ENCODE assay signal across 21 cellular contexts in the genomic region with DNA sequence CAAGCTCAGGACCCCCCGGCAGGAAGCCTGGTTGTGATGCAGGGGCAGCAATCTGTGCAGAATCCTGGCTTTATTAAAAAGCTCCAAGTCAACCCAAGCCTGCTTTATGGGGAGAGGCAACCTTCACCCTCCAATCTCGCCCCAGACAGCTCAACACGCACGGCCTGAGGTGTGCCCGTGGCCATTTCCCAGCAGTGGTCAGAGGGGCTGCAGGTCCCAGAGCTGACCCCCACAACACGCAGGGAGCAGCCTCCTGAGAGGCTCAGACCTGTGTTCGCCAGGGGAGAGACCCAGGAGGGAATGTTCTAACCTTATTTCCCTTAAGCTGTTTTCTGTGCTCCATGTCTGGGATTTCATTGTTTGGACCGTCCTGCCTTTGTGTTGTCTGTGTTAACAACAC.
A peak's percentile ranks its signal among the peaks of the same experiment; 100 is the strongest.
DNase-seq lines count a peak whose midpoint lies in the region; TF ChIP-seq lines count a peak whose summit lies in the region.
"Had no signal": no experiment of that assay in that cellular context is flagged by ENCODE, and none has a peak within 500 bp of the region (broad histone marks: within the 10 kb centered on the region; RNA-seq: fewer than 3 reads in every experiment).

No MANE protein-coding gene starts in this region.

- H4K12ac ChIP-seq in trophoblast cell (ENCODE audit: low read depth, low read length): no peak overlapping the region

- CTCF ChIA-PET in activated CD4-positive, alpha-beta T cell treated with anti-CD3 and anti-CD28 coated beads, Interleukin-2, amount 10 ng/mL, durations not matched to agents 7 days and 5 days (lab: Charles Lee): no interaction called here

- peaks cover 92 to 100% (median 100%) of the 10 kb centered on the region in 11 experiments for H4K20me1 ChIP-seq in BLaER1 treated with 17β-estradiol and CSF1 and Interleukin-3, amounts not matched to agents 10 nM and 100 nM

- 90 to 100% methylated on average over 6 to 8 of the region's 8 CpGs for WGBS in endodermal cell (ENCODE audit: insufficient coverage in 1 of 2, insufficient read length in 1 of 2), 2 experiments
- no CpG with 5 or more reads among the region's 8 CpGs for WGBS in trophoblast cell (ENCODE audit: extremely low coverage, insufficient coverage, insufficient read length)

- no peak overlapping the region for H2BK12ac ChIP-seq in trophoblast cell (ENCODE audit: low read length)

- 0 out of 22 replicates have a peak overlapping the region, but pooled peaks of 1 of the 11 experiments have one; percentile 25 for H3K27ac ChIP-seq in BLaER1 treated with 17β-estradiol and CSF1 and Interleukin-3, amounts not matched to agents 10 nM and 100 nM
- H3K27ac ChIP-seq in endodermal cell (ENCODE audit: low read depth, low read length) (no peak overlapping the region), trophoblast cell (ENCODE audit: low read depth, low read length) (no peak overlapping the region)
- H3K27ac ChIP-seq: KMS-11 had no signal

- no peaks in the 10 kb centered on the region for H3K27me3 Mint-ChIP-seq in endodermal cell (ENCODE audit: insufficient read depth)
- no peaks in the 10 kb centered on the region for H3K27me3 Mint-ChIP-seq in type B pancreatic cell
- H3K27me3 Mint-ChIP-seq in activated CD4-positive, alpha-beta T cell treated with anti-CD3 and anti-CD28 coated beads, Interleukin-2, amount 10 ng/mL, durations not matched to agents 7 days and 5 days: peaks cover 5% of the 10 kb centered on the region

- peaks cover 22% of the 10 kb centered on the region for H3K79me1 ChIP-seq in trophoblast cell (ENCODE audit: low read length)

- no peaks in the 10 kb centered on the region for H3K27me3 ChIP-seq in BLaER1 treated with 17β-estradiol and CSF1 and Interleukin-3, amounts not matched to agents 10 nM and 100 nM
- H3K27me3 ChIP-seq in endodermal cell (ENCODE audit: control insufficient read depth, insufficient read depth, low read length, poor library complexity, severe bottlenecking): no peaks in the 10 kb centered on the region
- H3K27me3 ChIP-seq in trophoblast cell (ENCODE audit: insufficient read depth, low read length): no peaks in the 10 kb centered on the region

- H3K36me3 ChIP-seq in BLaER1 treated with 17β-estradiol and CSF1 and Interleukin-3, amounts not matched to agents 10 nM and 100 nM: peaks cover 15 to 80% (median 65%) of the 10 kb centered on the region in 11 experiments; a peak in 21 of 22 replicates
- H3K36me3 ChIP-seq in endodermal cell (ENCODE audit: control insufficient read depth, insufficient read depth, low read length): no peaks in the 10 kb centered on the region
- peaks cover 3 to 7% of the 10 kb centered on the region in 2 experiments for H3K36me3 ChIP-seq in trophoblast cell (ENCODE audit: control insufficient read depth in 1 of 2, insufficient read depth in 2 of 2, low read length in 2 of 2)

- no peak overlapping the region for H2BK5ac ChIP-seq in trophoblast cell (ENCODE audit: low read depth, low read length, poor library complexity)

- no peak for DNase-seq in endodermal cell
- no peak for DNase-seq in trophoblast cell
- DNase-seq in type B pancreatic cell (ENCODE audit: extremely low spot score, unreplicated experiment): no peak
- no peak for DNase-seq in D341Med (ENCODE audit: low spot score)
- DNase-seq in activated CD4-positive, alpha-beta T cell treated with anti-CD3 and anti-CD28 coated beads, Interleukin-2, amount 10 ng/mL, durations not matched to agents 7 days and 5 days: no peak
- no peak for DNase-seq in HUDEP-2 (lab: John Stamatoyannopoulos, UW; ENCODE audit: unreplicated experiment in 76 of 76)
- DNase-seq: AML-193; DMS79; H7; NCI-H1105; NCI-H146; NCI-H2029; NCI-H226; NCI-H524; NCI-H774; NK-92 treated with Interleukin-12 subunit alpha and Interleukin-12 subunit beta, amount 100 ng/mL, for 24 hours; SIG-M5; SK-N-SH had no signal

- peak overlapping the region in 1 of 11 experiments; percentile 44; a peak in 2 of 22 replicates for H3K9ac ChIP-seq in BLaER1 treated with 17β-estradiol and CSF1 and Interleukin-3, amounts not matched to agents 10 nM and 100 nM
- no peak overlapping the region for H3K9ac ChIP-seq in endodermal cell (ENCODE audit: extremely low read depth, low read length, poor library complexity, severe bottlenecking)
- no peak overlapping the region for H3K9ac ChIP-seq in trophoblast cell (ENCODE audit: low read length)
- H3K9ac ChIP-seq: KMS-11, SK-N-SH had no signal

- peaks cover 23% of the 10 kb centered on the region for H3K36me3 Mint-ChIP-seq in endodermal cell (ENCODE audit: low read depth)
- H3K36me3 Mint-ChIP-seq in type B pancreatic cell: peaks cover 16% of the 10 kb centered on the region
- no peaks in the 10 kb centered on the region for H3K36me3 Mint-ChIP-seq in activated CD4-positive, alpha-beta T cell treated with anti-CD3 and anti-CD28 coated beads, Interleukin-2, amount 10 ng/mL, durations not matched to agents 7 days and 5 days (ENCODE audit: low read depth)

- H2AFZ ChIP-seq in trophoblast cell (ENCODE audit: insufficient read depth, low read length, poor library complexity): no peak overlapping the region

- H2AK5ac ChIP-seq in trophoblast cell (ENCODE audit: low read length): no peak overlapping the region

- peaks cover 19% of the 10 kb centered on the region for H3K79me2 ChIP-seq in trophoblast cell (ENCODE audit: control insufficient read depth, insufficient read depth, low read length, poor library complexity)

- peak overlapping the region; percentile 15 for H2BK120ac ChIP-seq in trophoblast cell (ENCODE audit: insufficient read depth, low read length, poor library complexity)

- H3K9me3 ChIP-seq in BLaER1 treated with 17β-estradiol and CSF1 and Interleukin-3, amounts not matched to agents 10 nM and 100 nM (replicated peaks in 1 of 11): peaks cover 0 to 20% (median 17%) of the 10 kb centered on the region in 11 experiments; a peak in 15 of 22 replicates
- peaks cover 8% of the 10 kb centered on the region for H3K9me3 ChIP-seq in endodermal cell (ENCODE audit: control insufficient read depth, low read length)
- H3K9me3 ChIP-seq in trophoblast cell (ENCODE audit: insufficient read depth, low read depth, low read length): peaks cover 3% of the 10 kb centered on the region
- H3K9me3 ChIP-seq: SK-N-SH had no signal

- no peak overlapping the region for H3K18ac ChIP-seq in trophoblast cell (ENCODE audit: low read length)

- H4K91ac ChIP-seq in trophoblast cell (ENCODE audit: low read depth, low read length): no peak overlapping the region

- H3K4me1 Mint-ChIP-seq in endodermal cell (peaks cover 63% of the 10 kb centered on the region), type B pancreatic cell (ENCODE audit: unreplicated experiment) (peaks cover 72% of the 10 kb centered on the region)
- no peaks in the 10 kb centered on the region for H3K4me1 Mint-ChIP-seq in activated CD4-positive, alpha-beta T cell treated with anti-CD3 and anti-CD28 coated beads, Interleukin-2, amount 10 ng/mL, durations not matched to agents 7 days and 5 days

- H3K4me1 ChIP-seq in BLaER1 treated with 17β-estradiol and CSF1 and Interleukin-3, amounts not matched to agents 10 nM and 100 nM: peaks cover 54 to 99% (median 97%) of the 10 kb centered on the region in 10 experiments
- H3K4me1 ChIP-seq in endodermal cell (ENCODE audit: control insufficient read depth, insufficient read depth, low read length) (peaks cover 23% of the 10 kb centered on the region), trophoblast cell (ENCODE audit: control insufficient read depth in 1 of 2, insufficient read depth in 2 of 2, low read length in 2 of 2) (peaks cover 27 to 40% of the 10 kb centered on the region in 2 experiments)

- H3K14ac ChIP-seq in trophoblast cell (ENCODE audit: low read length): no peak overlapping the region

- no peak overlapping the region for H3K23ac ChIP-seq in trophoblast cell (ENCODE audit: low read length)

- H4K8ac ChIP-seq in trophoblast cell (ENCODE audit: low read depth, low read length): no peak overlapping the region

- H3K4me2 ChIP-seq in BLaER1 treated with 17β-estradiol and CSF1 and Interleukin-3, amounts not matched to agents 10 nM and 100 nM: peak overlapping the region in 8 of 11 experiments; percentile 0 to 68 (median 56); a peak in 16 of 22 replicates
- no peak overlapping the region for H3K4me2 ChIP-seq in trophoblast cell (ENCODE audit: low read length)
- H3K4me2 ChIP-seq: KMS-11, SK-N-SH had no signal

- peak overlapping the region; percentile 26 for H3K4ac ChIP-seq in trophoblast cell (ENCODE audit: low read depth, low read length)

- POLR2A ChIA-PET in activated CD4-positive, alpha-beta T cell treated with anti-CD3 and anti-CD28 coated beads, Interleukin-2, amount 10 ng/mL, durations not matched to agents 7 days and 5 days (lab: Charles Lee): no interaction called here

- H3K9me3 Mint-ChIP-seq in endodermal cell (peaks cover 4% of the 10 kb centered on the region), type B pancreatic cell (no peaks in the 10 kb centered on the region)
- H3K9me3 Mint-ChIP-seq in activated CD4-positive, alpha-beta T cell treated with anti-CD3 and anti-CD28 coated beads, Interleukin-2, amount 10 ng/mL, durations not matched to agents 7 days and 5 days: no peaks in the 10 kb centered on the region
- H3K9me3 Mint-ChIP-seq: CD14-positive monocyte had no signal

- H3K4me3 ChIP-seq in BLaER1 treated with 17β-estradiol and CSF1 and Interleukin-3, amounts not matched to agents 10 nM and 100 nM: no peak overlapping the region
- H3K4me3 ChIP-seq in endodermal cell (ENCODE audit: low read length) (no peak overlapping the region), trophoblast cell (ENCODE audit: low read depth, low read length) (no peak overlapping the region)

- H3K4me3 Mint-ChIP-seq in endodermal cell (no peak overlapping the region), type B pancreatic cell (no peak overlapping the region)
- no peak overlapping the region for H3K4me3 Mint-ChIP-seq in activated CD4-positive, alpha-beta T cell treated with anti-CD3 and anti-CD28 coated beads, Interleukin-2, amount 10 ng/mL, durations not matched to agents 7 days and 5 days
- H3K4me3 Mint-ChIP-seq: CD14-positive monocyte had no signal

- TF ChIP-seq CTCF in endodermal cell (conservative IDR thresholded peaks at IDR 0.05): no peak
- no peak for TF ChIP-seq CTCF in type B pancreatic cell (conservative IDR thresholded peaks at IDR 0.05)

- peak overlapping the region; percentile 55 for H3K27ac Mint-ChIP-seq in endodermal cell
- H3K27ac Mint-ChIP-seq in type B pancreatic cell: peak overlapping the region; percentile 18
- no peak overlapping the region for H3K27ac Mint-ChIP-seq in activated CD4-positive, alpha-beta T cell treated with anti-CD3 and anti-CD28 coated beads, Interleukin-2, amount 10 ng/mL, durations not matched to agents 7 days and 5 days
